ENCODE assay signal across 14 cellular contexts in genomic region chr9:37965116-37965515, GRCh38.
DNase-seq lines count a peak whose midpoint lies in the region; ATAC-seq and TF ChIP-seq lines count a peak whose summit lies in the region.
"Had no signal": no experiment of that assay in that cellular context is flagged by ENCODE, and none has a peak within 500 bp of the region (broad histone marks: within the 10 kb centered on the region; RNA-seq: fewer than 3 reads in every experiment).

No MANE protein-coding gene starts in this region.

- H3K4me1 ChIP-seq in ACC112 (ENCODE audit: control insufficient read depth, insufficient read depth, low read length, unreplicated experiment) (peaks cover 67% of the 10 kb centered on the region), fibroblast of lung (ENCODE audit: control insufficient read depth, extremely low read depth, insufficient read depth, low read length) (peaks cover 36% of the 10 kb centered on the region), sigmoid colon (peaks cover 0 to 47% (median 23%) of the 10 kb centered on the region in 4 donors)

- no peak overlapping the region for H2AFZ ChIP-seq in ACC112 (ENCODE audit: low read length, unreplicated experiment)
- H2AFZ ChIP-seq in fibroblast of lung (ENCODE audit: low read length) = no peak overlapping the region

- H3K27me3 ChIP-seq in ACC112 (ENCODE audit: insufficient read depth, low read length) (no peaks in the 10 kb centered on the region), fibroblast of lung (ENCODE audit: control insufficient read depth, insufficient read depth, low read length) (no peaks in the 10 kb centered on the region), sigmoid colon (no peaks in the 10 kb centered on the region)

- H3K36me3 ChIP-seq in ACC112 (ENCODE audit: insufficient read depth, low read length) (peaks cover 5% of the 10 kb centered on the region; the same call in 1 of the 2 replicates), fibroblast of lung (ENCODE audit: control insufficient read depth, insufficient read depth, low read length) (peaks cover 4% of the 10 kb centered on the region), sigmoid colon (no peaks in the 10 kb centered on the region)

- in situ Hi-C loops in GM13976 (cut with MboI; ENCODE audit: low sequenced_read_pairs, unreplicated experiment) = no loop called here

- H4K20me1 ChIP-seq in fibroblast of lung (ENCODE audit: control insufficient read depth, extremely low read depth, insufficient read depth, low read length) = no peaks in the 10 kb centered on the region

- H3K4me3 ChIP-seq in ACC112 (ENCODE audit: low read depth, low read length) (0 out of 2 replicates have a peak overlapping the region, but pooled peaks have one; percentile 2), fibroblast of lung (replicated peaks in 1 of 4; ENCODE audit: control extremely low read depth in 1 of 4, insufficient read depth in 1 of 4, low read depth in 3 of 4, low read length in 4 of 4) (no peak overlapping the region), sigmoid colon (no peak overlapping the region)

- H3K27ac ChIP-seq in ACC112 (ENCODE audit: low read depth, low read length) (peak overlapping the region; percentile 99), angular gyrus (ENCODE audit: low read depth, low read length) (peak overlapping the region; percentile 93), fibroblast of lung (ENCODE audit: insufficient read depth, low read length) (peak overlapping the region; percentile 95), sigmoid colon (peak overlapping the region in 3 of 4 donors; percentile 58 to 77 (median 67))

- intact Hi-C loops in sigmoid colon (cut with DNase I) = no loop called here

- no peak overlapping the region for H3K9ac ChIP-seq in fibroblast of lung (ENCODE audit: insufficient read depth, low read length)

- DNase-seq in fibroblast of lung (ENCODE audit: low read depth in 2 of 2) = no peak
- no peak for DNase-seq in sigmoid colon
- DNase-seq in NCI-H69 (lab: John Stamatoyannopoulos, UW) = no peak
- no peak for DNase-seq in AG08395 (ENCODE audit: low spot score)
- no peak for DNase-seq in GM13976 (ENCODE audit: low spot score)
- DNase-seq: activated naive CD4-positive, alpha-beta T cell treated with anti-CD3 and anti-CD28 coated beads, Interleukin-2, amount 50 U/mL, for 16 hours; cortex of kidney; KBM-7; NCI-H1436 treated with DMSO at 0.1 percent for 48 hours; NCI-H526 treated with DMSO at 0.1 percent for 48 hours; Right ventricle myocardium superior had no signal

- ATAC-seq in HG03045 (IDR thresholded peaks at IDR 0.05; ENCODE audit: unreplicated experiment) = no peak

- H3K9me3 ChIP-seq in fibroblast of lung (ENCODE audit: control insufficient read depth, insufficient read depth, low read depth, low read length) (no peaks in the 10 kb centered on the region), sigmoid colon (no peaks in the 10 kb centered on the region)

- TF ChIP-seq POLR2A in sigmoid colon (IDR thresholded peaks at IDR 0.05) = no peak

- TF ChIP-seq CTCF in fibroblast of lung (conservative IDR thresholded peaks at IDR 0.05 in 1 of 2, IDR thresholded peaks at IDR 0.05 in 1 of 2; ENCODE audit: low read depth in 1 of 2, low read length in 2 of 2) (no peak), sigmoid colon (IDR thresholded peaks at IDR 0.05) (no peak), GM13976 (IDR thresholded peaks at IDR 0.05; ENCODE audit: borderline replicate concordance, control extremely low read depth, extremely low read depth, insufficient read depth, missing control alignments) (no peak)

- TF ChIP-seq EP300 in sigmoid colon (IDR thresholded peaks at IDR 0.05) = no peak

- no peak overlapping the region for H3K4me2 ChIP-seq in fibroblast of lung (ENCODE audit: extremely low read depth, insufficient read depth, low read length)

- H3K79me2 ChIP-seq in ACC112 (ENCODE audit: control insufficient read depth, insufficient read depth, low read length, unreplicated experiment) = peaks cover 30% of the 10 kb centered on the region
- H3K79me2 ChIP-seq in fibroblast of lung (ENCODE audit: control insufficient read depth, insufficient read depth, low read length) = peaks cover 26% of the 10 kb centered on the region

- 37 to 80% methylated on average over 2 of the region's 2 CpGs for WGBS in sigmoid colon, 2 donors
